ENCODE assay signal across 26 cellular contexts in the genomic region with DNA sequence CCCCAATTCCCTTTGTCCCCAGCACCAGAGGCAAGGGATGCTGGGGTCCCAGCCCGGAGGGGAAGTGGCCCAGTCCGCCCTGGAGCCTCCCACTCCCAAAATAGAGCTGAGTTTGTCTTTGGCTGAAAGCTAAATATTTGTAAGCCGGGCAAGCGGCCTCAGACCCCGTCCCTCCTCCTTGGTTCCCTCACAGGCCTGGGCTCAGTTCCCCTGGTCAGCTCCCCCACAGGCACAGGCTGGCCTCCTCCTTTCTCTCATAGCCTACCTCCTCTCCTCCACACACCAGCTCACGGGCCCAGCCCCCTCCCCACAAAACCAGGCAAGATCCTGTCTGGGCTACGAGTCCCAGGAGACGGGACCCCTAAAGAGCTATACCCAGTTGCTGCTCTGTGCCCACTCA. TPM values are rescaled to one million over a fixed set of nuclear protein-coding genes. Genes with fewer than 3 reads are reported as not detected.
"Had no signal": no experiment of that assay in that cellular context is flagged by ENCODE, and none has a peak within 500 bp of the region (broad histone marks: within the 10 kb centered on the region; RNA-seq: fewer than 3 reads in every experiment).

No MANE protein-coding gene starts in this region.

- H3K27ac Mint-ChIP-seq: stimulated activated naive B cell treated with anti-CD40 and anti-IgM and Interleukin-4, amounts not matched to agents 10 μg/mL and 1 μg/mL and 100 μg/mL, for 72 hours; stimulated activated naive CD8-positive, alpha-beta T cell treated with anti-CD3 and anti-CD28 coated beads, Interleukin-15, amount 100 ng/mL, for 72 hours had no signal

- DNase-seq: foreskin melanocyte; head of caudate nucleus; left colon; naive thymus-derived CD8-positive, alpha-beta T cell; spleen; stimulated activated CD4-positive, alpha-beta T cell treated with anti-CD3 and anti-CD28 coated beads, Interleukin-15, amount 100 ng/mL, for 24 hours; stimulated activated CD4-positive, alpha-beta T cell treated with anti-CD3 and anti-CD28 coated beads, Interleukin-1b, Interleukin-23, amount 100 ng/mL, for 48 hours; stimulated activated CD4-positive, alpha-beta T cell treated with anti-CD3 and anti-CD28 coated beads, Interleukin-4, amount 100 ng/mL, for 24 hours; stimulated activated naive B cell treated with anti-CD40 and anti-IgM and Interleukin-4, amounts not matched to agents 10 μg/mL and 1 μg/mL and 100 μg/mL, for 72 hours; stimulated activated naive CD8-positive, alpha-beta T cell treated with anti-CD3 and anti-CD28 coated beads, Interleukin-15, amount 100 ng/mL, for 72 hours; testis; upper lobe of right lung had no signal

- H3K9me3 ChIP-seq: spleen, testis, tibial nerve, upper lobe of right lung, vagina had no signal

- H3K4me2 ChIP-seq: hepatocyte had no signal

- H3K27ac ChIP-seq: hepatocyte, spleen, testis, tibial nerve, upper lobe of right lung, vagina had no signal

- H3K4me3 ChIP-seq: hepatocyte, spleen, testis, tibial nerve, upper lobe of right lung, vagina had no signal

- H3K9me3 Mint-ChIP-seq: naive thymus-derived CD8-positive, alpha-beta T cell; stimulated activated naive B cell treated with anti-CD40 and anti-IgM and Interleukin-4, amounts not matched to agents 10 μg/mL and 1 μg/mL and 100 μg/mL, for 72 hours; stimulated activated naive CD8-positive, alpha-beta T cell treated with anti-CD3 and anti-CD28 coated beads, Interleukin-15, amount 100 ng/mL, for 72 hours had no signal

- H3K4me1 ChIP-seq: testis, upper lobe of right lung, vagina had no signal

- H3K27me3 ChIP-seq: testis had no signal

- H3K4me3 Mint-ChIP-seq: stimulated activated naive B cell treated with anti-CD40 and anti-IgM and Interleukin-4, amounts not matched to agents 10 μg/mL and 1 μg/mL and 100 μg/mL, for 72 hours; stimulated activated naive CD8-positive, alpha-beta T cell treated with anti-CD3 and anti-CD28 coated beads, Interleukin-15, amount 100 ng/mL, for 72 hours had no signal

- H3K36me3 Mint-ChIP-seq: naive thymus-derived CD8-positive, alpha-beta T cell had no signal

- ATAC-seq: left colon; naive thymus-derived CD8-positive, alpha-beta T cell; sciatic nerve; stimulated activated naive B cell treated with anti-CD40 and anti-IgM and Interleukin-4, amounts not matched to agents 10 μg/mL and 1 μg/mL and 100 μg/mL, for 72 hours; stimulated activated naive CD8-positive, alpha-beta T cell treated with anti-CD3 and anti-CD28 coated beads, Interleukin-15, amount 100 ng/mL, for 72 hours; upper lobe of right lung had no signal

- H3K79me2 ChIP-seq: hepatocyte had no signal

- H3K36me3 ChIP-seq: spleen, tibial nerve, upper lobe of right lung, vagina had no signal

- H2AFZ ChIP-seq: hepatocyte had no signal

RNA-seq across cellular contexts. Expression of gene SP7, which starts 1.3 kb away (rescaled TPM):
- total RNA-seq: kidney epithelial cell; left colon; liver; lung microvascular endothelial cell; mesenteric fat pad; mononuclear cell; naive thymus-derived CD8-positive, alpha-beta T cell; omental fat pad; pulmonary artery endothelial cell; skeletal muscle tissue; spleen; subcutaneous adipose tissue; upper lobe of right lung; vagina had no signal
- polyA plus RNA-seq: esophagus, liver, spleen had no signal
